ENCODE assay signal across 8 cellular contexts in genomic region chr2:178522950-178523595, GRCh38. TPM values are rescaled to one million over a fixed set of nuclear protein-coding genes. Genes with fewer than 3 reads are reported as not detected.
A peak's percentile ranks its signal among the peaks of the same experiment; 100 is the strongest.
DNase-seq lines count a peak whose midpoint lies in the region; ATAC-seq and TF ChIP-seq lines count a peak whose summit lies in the region.

No MANE protein-coding gene starts in this region.

- POLR2A ChIA-PET in BJ (lab: Charles Lee) = no interaction called here

- peak; percentile 88 for TF ChIP-seq POLR2A in erythroblast (IDR thresholded peaks at IDR 0.05; ENCODE audit: low read length)

- ATAC-seq in GM19043 (IDR thresholded peaks at IDR 0.05; ENCODE audit: low read depth, unreplicated experiment) (peak; percentile 92), HG03432 (IDR thresholded peaks at IDR 0.05; ENCODE audit: unreplicated experiment) (peak; percentile 96)

- peak; percentile 86 for TF ChIP-seq CTCF in BJ (IDR thresholded peaks at IDR 0.05; ENCODE audit: insufficient read depth, low read depth, low read length)

- H3K9me3 ChIP-seq in NT2/D1 (ENCODE audit: insufficient read depth, low read length) = no peaks in the 10 kb centered on the region

- peak; percentile 27 for DNase-seq in BJ (ENCODE audit: low read depth)
- peak; percentile 56 for DNase-seq in NT2/D1 (ENCODE audit: low read depth, low spot score)
- DNase-seq in activated T-cell treated with anti-CD3 and anti-CD28 coated beads for 4 hours = peak; percentile 77
- peak; percentile 85 to 87 for DNase-seq in erythroblast (lab: John Stamatoyannopoulos, UW)
- DNase-seq in mucosa of gallbladder (ENCODE audit: low spot score) = peak; percentile 83
- peak; percentile 35 to 58 for DNase-seq in stimulated activated CD8-positive, alpha-beta memory T cell treated with anti-CD3 and anti-CD28 coated beads, Interleukin-4, amount 100 ng/mL, for 1 hour (ENCODE audit: low read depth in 2 of 2, low spot score in 1 of 2)

- CTCF ChIA-PET in BJ (lab: Yijun Ruan, JAX) = interaction anchor here (0.6 to 1.2 kb wide), 5 partner anchors 15 to 299 kb away, joined by 3 to 5 read pairs (median 3); partner anchors contain the start of gene PLEKHA3

- H3K4me3 ChIP-seq in BJ (ENCODE audit: low read depth, low read length) (peak overlapping the region; percentile 67), NT2/D1 (ENCODE audit: insufficient read length, low read depth) (peak overlapping the region; percentile 40)

- peaks cover 1% of the 10 kb centered on the region; the same call in 1 of the 2 replicates for H3K36me3 ChIP-seq in BJ (ENCODE audit: control insufficient read depth, insufficient read depth, low read length)
- no peaks in the 10 kb centered on the region for H3K36me3 ChIP-seq in NT2/D1 (ENCODE audit: insufficient read depth, insufficient read length, low read length)

- H3K9ac ChIP-seq in NT2/D1 (ENCODE audit: insufficient read length, low read depth) = peak overlapping the region; percentile 52

- no peaks in the 10 kb centered on the region for H3K4me1 ChIP-seq in NT2/D1 (ENCODE audit: insufficient read depth, insufficient read length)

- H3K27me3 ChIP-seq in BJ (ENCODE audit: control insufficient read depth, insufficient read depth, low read length) = no peaks in the 10 kb centered on the region
- no peaks in the 10 kb centered on the region for H3K27me3 ChIP-seq in NT2/D1 (ENCODE audit: insufficient read depth, insufficient read length)

RNA-seq across cellular contexts. Expression of gene PLEKHA3, which starts 42.8 kb away (rescaled TPM):
- 10.0 and 22.8 TPM in 2 replicates for polyA plus RNA-seq in BJ (2011; rRNA removed)
- polyA minus RNA-seq in BJ (2011; rRNA and poly(A)+ RNA removed) = 4.4 and 6.0 TPM in 2 replicates
- 37.4 TPM for total RNA-seq in mucosa of gallbladder

RNA-seq across cellular contexts. Expression of gene FKBP7, which starts 44.7 kb away (rescaled TPM):
- 32.4 and 59.2 TPM in 2 replicates for polyA plus RNA-seq in BJ (2011; rRNA removed)
- polyA minus RNA-seq in BJ (2011; rRNA and poly(A)+ RNA removed) = 5.3 and 5.6 TPM in 2 replicates
- 9.1 TPM for total RNA-seq in mucosa of gallbladder

Comparison
In these comparisons a context has a peak if more than half of its experiments do, and no peak if none do; other contexts are left out.
1. Peak in every context shown above with its lines: DNase-seq, ATAC-seq and H3K4me3 ChIP-seq.
2. DNase-seq: peak in every context shown above with its lines; median percentile 86 in erythroblast; 83 in mucosa of gallbladder; 77 in activated T-cell treated with anti-CD3 and anti-CD28 coated beads for 4 hours; 56 in NT2/D1; 46 in stimulated activated CD8-positive, alpha-beta memory T cell treated with anti-CD3 and anti-CD28 coated beads, Interleukin-4, amount 100 ng/mL, for 1 hour; 27 in BJ.